Comparison of ENCODE assay signal across 24 cellular contexts in genomic region chr18:76569644-76570415, GRCh38.
DNase-seq lines count a peak whose midpoint lies in the region; ATAC-seq, FAIRE-seq and TF ChIP-seq lines count a peak whose summit lies in the region.
"Had no signal": no experiment of that assay in that cellular context is flagged by ENCODE, and none has a peak within 500 bp of the region (broad histone marks: within the 10 kb centered on the region; RNA-seq: fewer than 3 reads in every experiment).

No MANE protein-coding gene starts in this region.

- peaks cover 19% of the 10 kb centered on the region for H3K9me1 ChIP-seq in IMR-90 (ENCODE audit: insufficient read depth, low read length)

- peak overlapping the region; percentile 93 to 99 (median 95) for H3K27ac Mint-ChIP-seq in CD14-positive monocyte
- H3K27ac Mint-ChIP-seq in neural progenitor cell = no peak overlapping the region

- WGBS in IMR-90 (ENCODE audit: extremely low coverage in 2 of 2, insufficient read length in 1 of 2), 2 experiments = 90% methylated on average over 9 of the region's 15 CpGs; no CpG with 5 or more reads in 1 of the 2 experiments

- peak overlapping the region; percentile 38 for H2AK5ac ChIP-seq in IMR-90 (ENCODE audit: low read depth, low read length)

- H3K27me3 ChIP-seq in IMR-90 (ENCODE audit: control insufficient read depth, insufficient read depth, low read length) (no peaks in the 10 kb centered on the region), neural progenitor cell (no peaks in the 10 kb centered on the region)
- H3K27me3 ChIP-seq: BE2C, MG63 had no signal

- H2BK5ac ChIP-seq in IMR-90 (ENCODE audit: low read depth, low read length, poor library complexity, severe bottlenecking) = no peak overlapping the region

- H3K4me2 ChIP-seq in IMR-90 (ENCODE audit: low read depth, low read length) (no peak overlapping the region), neural progenitor cell (no peak overlapping the region)
- H3K4me2 ChIP-seq: PC-9 had no signal

- no peak for TF ChIP-seq CTCF in CD14-positive monocyte (IDR thresholded peaks at IDR 0.05)
- TF ChIP-seq CTCF in IMR-90 (conservative IDR thresholded peaks at IDR 0.05; ENCODE audit: low read depth, low read length) = no peak
- TF ChIP-seq CTCF in neural progenitor cell (IDR thresholded peaks at IDR 0.05) = no peak

- H3K36me3 ChIP-seq in IMR-90 (ENCODE audit: control insufficient read depth, insufficient read depth, low read length) (no peaks in the 10 kb centered on the region), neural progenitor cell (no peaks in the 10 kb centered on the region)
- H3K36me3 ChIP-seq: BE2C, MG63 had no signal

- no peaks in the 10 kb centered on the region for H3K9me3 Mint-ChIP-seq in CD14-positive monocyte
- peaks cover 2% of the 10 kb centered on the region for H3K9me3 Mint-ChIP-seq in neural progenitor cell

- no peak overlapping the region for H3K23ac ChIP-seq in IMR-90 (ENCODE audit: low read depth, low read length)

- in situ Hi-C loops in IMR-90 (cut with MboI; ENCODE audit: low sequenced_read_pairs) = no loop called here

- H4K20me1 ChIP-seq in IMR-90 (ENCODE audit: insufficient read depth, low read length) (peaks cover 3% of the 10 kb centered on the region; the same call in 1 of the 2 replicates), neural progenitor cell (ENCODE audit: low read depth) (no peaks in the 10 kb centered on the region)

- H2AFZ ChIP-seq in IMR-90 (replicated peaks; ENCODE audit: low read length, poor library complexity) (peak overlapping the region; percentile 27), neural progenitor cell (replicated peaks) (peak overlapping the region; percentile 76)
- H2AFZ ChIP-seq: PC-9 had no signal

- intact Hi-C loops in CD14-positive monocyte (cut with micrococcal nuclease) (loop anchor here (5.0 to 10.0 kb wide), 2 partner anchors 73 to 75 kb away; partner anchors contain the start of gene ZNF516 (in 2 of the 2)), IMR-90 (cut with micrococcal nuclease) (no loop called here)

- no peak overlapping the region for H2AK9ac ChIP-seq in IMR-90 (replicated peaks; ENCODE audit: low read depth, low read length, poor library complexity)

- H3K27ac ChIP-seq in IMR-90 (ENCODE audit: insufficient read depth, low read length) (no peak overlapping the region), neural progenitor cell (no peak overlapping the region)
- H3K27ac ChIP-seq: PC-9 had no signal

- dilution Hi-C loops in IMR-90 (cut with HindIII; ENCODE audit: low sequenced_read_pairs, unreplicated experiment) = no loop called here

- H3K4me3 Mint-ChIP-seq in CD14-positive monocyte = no peak overlapping the region
- no peak overlapping the region for H3K4me3 Mint-ChIP-seq in neural progenitor cell

- FAIRE-seq in frontal cortex (lab: Jason Lieb, UNC) (no peak), GM12892 (lab: Jason Lieb, UNC) (no peak)
- FAIRE-seq: H54, HTR-8/SVneo had no signal

- H3K9me3 ChIP-seq in IMR-90 (ENCODE audit: control insufficient read depth, insufficient read depth, low read length) = no peaks in the 10 kb centered on the region
- no peaks in the 10 kb centered on the region for H3K9me3 ChIP-seq in neural progenitor cell (ENCODE audit: low read depth)
- H3K9me3 ChIP-seq: BE2C, MG63 had no signal

- no peaks in the 10 kb centered on the region for H3F3A ChIP-seq in neural progenitor cell (ENCODE audit: low read depth)

- H3K4me1 Mint-ChIP-seq in CD14-positive monocyte (peaks cover 88% of the 10 kb centered on the region), neural progenitor cell (peaks cover 24% of the 10 kb centered on the region)

- no TSS peak for BruUV-seq in IMR-90 (replicated peaks; lab: Mats Ljungman, UMichigan)

- peaks cover 5 to 29% of the 10 kb centered on the region in 2 experiments; a peak in 3 of 4 replicates for H3K79me1 ChIP-seq in IMR-90 (ENCODE audit: low read depth in 1 of 2, low read length in 2 of 2)

- no peak overlapping the region for H3K18ac ChIP-seq in IMR-90 (ENCODE audit: low read depth, low read length)

- no peak overlapping the region for H2BK120ac ChIP-seq in IMR-90 (ENCODE audit: low read depth, low read length)

- no peak overlapping the region for H4K5ac ChIP-seq in IMR-90 (ENCODE audit: low read depth, low read length)

- H3K79me2 ChIP-seq in neural progenitor cell (ENCODE audit: low read depth) = no peaks in the 10 kb centered on the region

- no peak for TF ChIP-seq RAD21 in IMR-90 (IDR thresholded peaks at IDR 0.05; ENCODE audit: low read length)

- H3K4me3 ChIP-seq in IMR-90 (ENCODE audit: insufficient read depth, low read depth, low read length) (no peak overlapping the region), neural progenitor cell (no peak overlapping the region)
- H3K4me3 ChIP-seq: MG63, PC-9 had no signal

- CTCF ChIA-PET in IMR-90 (lab: Yijun Ruan, JAX) = no interaction called here

- H3K9ac ChIP-seq in IMR-90 (ENCODE audit: low read depth, low read length) (no peak overlapping the region), neural progenitor cell (no peak overlapping the region)

- TF ChIP-seq POLR2A in IMR-90 (IDR thresholded peaks at IDR 0.05; ENCODE audit: low read depth, low read length) (no peak), GM12892 (IDR thresholded peaks at IDR 0.05; ENCODE audit: low read depth, low read length) (no peak)

- no peak overlapping the region; the same call in 1 of the 2 replicates for H3K14ac ChIP-seq in IMR-90 (replicated peaks; ENCODE audit: low read depth, low read length)

- DNase-seq in CD14-positive monocyte (ENCODE audit: low spot score) (no peak), IMR-90 (no peak), iPS-NIHi7 (ENCODE audit: extremely low spot score) (peak; percentile 14), neural progenitor cell (ENCODE audit: low spot score) (peak; percentile 32), frontal cortex (ENCODE audit: low spot score in 2 of 2) (no peak), UCSD-AML1 (lab: John Stamatoyannopoulos, UW; ENCODE audit: unreplicated experiment) (no peak), GM12892 (ENCODE audit: insufficient read length) (no peak), NCI-H2029 (lab: John Stamatoyannopoulos, UW) (no peak)
- DNase-seq: 8988T, ACHN, BE2C, Calu3, DMS153, KG1, MG63, NCI-H1105 treated with DMSO at 0.1 percent for 48 hours, NCI-H146, NCI-H2029 treated with DMSO at 0.1 percent for 48 hours, NCI-H2227 treated with DMSO at 0.1 percent for 48 hours, NCI-H526 treated with DMSO at 0.1 percent for 48 hours, PC-9, SHP77 had no signal

- H3K27me3 Mint-ChIP-seq in CD14-positive monocyte (ENCODE audit: low read depth in 3 of 3) (no peaks in the 10 kb centered on the region), neural progenitor cell (ENCODE audit: insufficient read depth, low read depth) (peaks cover 8% of the 10 kb centered on the region)

- peaks cover 16% of the 10 kb centered on the region for H3K4me1 ChIP-seq in IMR-90 (ENCODE audit: control insufficient read depth, insufficient read depth, low read length)
- H3K4me1 ChIP-seq in neural progenitor cell = peaks cover 13% of the 10 kb centered on the region
- H3K4me1 ChIP-seq: BE2C had no signal

- H2BK20ac ChIP-seq in IMR-90 (ENCODE audit: low read depth, low read length) = peak overlapping the region; percentile 46; the same call in 1 of the 2 replicates

- no peak overlapping the region for H4K8ac ChIP-seq in IMR-90 (ENCODE audit: low read depth in 2 of 2, low read length in 2 of 2)

- H3K56ac ChIP-seq in IMR-90 (ENCODE audit: extremely low read depth, insufficient read depth, low read length) = no peak overlapping the region

- H4K91ac ChIP-seq in IMR-90 (ENCODE audit: insufficient read depth, low read depth, low read length) = peak overlapping the region; percentile 48; the same call in 1 of the 2 replicates

- POLR2A ChIA-PET in IMR-90 (lab: Charles Lee; ENCODE audit: unreplicated experiment) = no interaction called here

- no peak overlapping the region for H3K4ac ChIP-seq in IMR-90 (ENCODE audit: low read depth, low read length)

- peak overlapping the region; percentile 62; the same call in 1 of the 3 replicates for H2BK15ac ChIP-seq in IMR-90 (ENCODE audit: low read depth, low read length)

- peaks cover 2 to 10% of the 10 kb centered on the region in 2 donors for H3K36me3 Mint-ChIP-seq in CD14-positive monocyte
- no peaks in the 10 kb centered on the region for H3K36me3 Mint-ChIP-seq in neural progenitor cell

- ATAC-seq in IMR-90 (ENCODE audit: low read depth) = no peak

TF ChIP-seq in IMR-90, 13 proteins besides CTCF, POLR2A, EP300 and RAD21:
- TF ChIP-seq USF2 (IDR thresholded peaks at IDR 0.05; ENCODE audit: low read depth, low read length) (no peak), MAZ (IDR thresholded peaks at IDR 0.05; ENCODE audit: borderline replicate concordance, low read depth, low read length) (no peak), MXI1 (IDR thresholded peaks at IDR 0.05; ENCODE audit: borderline replicate concordance, low read depth, low read length) (no peak), NFE2L2 (IDR thresholded peaks at IDR 0.05; ENCODE audit: low read depth, low read length) (no peak), RFX5 (IDR thresholded peaks at IDR 0.05; ENCODE audit: low read depth, low read length) (no peak), ELK1 (IDR thresholded peaks at IDR 0.05; ENCODE audit: borderline replicate concordance, low read depth, low read length) (no peak), FOS (IDR thresholded peaks at IDR 0.05; ENCODE audit: low read depth, low read length) (no peak), SMC3 (IDR thresholded peaks at IDR 0.05; ENCODE audit: low read depth, low read length) (no peak), MAFK (IDR thresholded peaks at IDR 0.05; ENCODE audit: low read depth, low read length) (no peak)
TF ChIP-seq in IMR-90: peak in this region for 0.

Comparison
In these comparisons a context has a peak if more than half of its experiments do, and no peak if none do; other contexts are left out.
1. DNase-seq: peak in iPS-NIHi7 (single experiment) and neural progenitor cell (single experiment); none in CD14-positive monocyte (single experiment), IMR-90 (single experiment), frontal cortex (0 of 2), UCSD-AML1 (single experiment), GM12892 (single experiment) and NCI-H2029 (single experiment).